Comparison of ENCODE assay signal across 12 cellular contexts in the genomic region with DNA sequence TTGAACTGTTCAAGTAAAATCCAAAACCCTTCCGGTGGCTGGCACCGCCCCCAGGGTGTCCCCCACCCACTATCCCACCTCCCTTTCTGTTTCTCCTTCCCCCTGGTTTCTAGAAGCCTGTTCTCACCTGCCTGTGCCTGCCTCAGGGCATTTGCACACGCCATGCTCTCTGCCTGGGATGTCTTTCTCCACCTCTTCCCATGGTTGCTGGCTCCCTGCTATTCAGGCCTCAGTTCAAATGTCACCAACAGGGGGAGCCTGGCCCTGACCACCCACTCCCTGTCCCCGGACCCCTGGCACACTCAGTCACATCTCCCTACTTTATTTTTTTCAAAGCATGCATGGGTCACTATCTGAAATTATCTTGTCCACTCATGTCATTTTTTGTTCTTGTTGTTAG. TPM values are rescaled to one million over a fixed set of nuclear protein-coding genes. Genes with fewer than 3 reads are reported as not detected.
DNase-seq lines count a peak whose midpoint lies in the region; ATAC-seq, FAIRE-seq and TF ChIP-seq lines count a peak whose summit lies in the region.
"Had no signal": no experiment of that assay in that cellular context is flagged by ENCODE, and none has a peak within 500 bp of the region (broad histone marks: within the 10 kb centered on the region; RNA-seq: fewer than 3 reads in every experiment).

No MANE protein-coding gene starts in this region.

- peak in 1 of 2 experiments; percentile 30; a peak in 2 of 4 replicates for TF ChIP-seq RAD21 in K562 (CRISPR knock-in tag; conservative IDR thresholded peaks at IDR 0.05 in 1 of 2, IDR thresholded peaks at IDR 0.05 in 1 of 2)

- peak; percentile 12 for DNase-seq in DMS 273 (lab: John Stamatoyannopoulos, UW; ENCODE audit: unreplicated experiment)
- DNase-seq in DMS 273 treated with DMSO at 0.1 percent for 48 hours (lab: John Stamatoyannopoulos, UW): no peak
- DNase-seq in HuH-7 (ENCODE audit: low spot score): peak; percentile 37
- peak; percentile 41 to 77 (median 60) for DNase-seq in K562 (ENCODE audit: extremely low read depth in 1 of 4, low spot score in 3 of 4)
- peak; percentile 15 for DNase-seq in nephron progenitor cell
- DNase-seq in NOMO-1 treated with DMSO at 0.1 percent for 48 hours (lab: John Stamatoyannopoulos, UW; ENCODE audit: unreplicated experiment): no peak
- DNase-seq in DMS153 (lab: John Stamatoyannopoulos, UW): no peak
- DNase-seq in NCI-H345 treated with DMSO at 0.1 percent for 48 hours (lab: John Stamatoyannopoulos, UW; ENCODE audit: unreplicated experiment): no peak
- DNase-seq: activated CD4-positive, CD25-positive, alpha-beta regulatory T cell treated with anti-CD3 and anti-CD28 coated beads, Interleukin-2, amount 50 U/mL, for 72 hours; NCI-H1436; Peyer's patch had no signal

- no peak overlapping the region for H3K4me3 ChIP-seq in K562
- H3K4me3 ChIP-seq: Peyer's patch had no signal

- H3K9me3 ChIP-seq in K562 (replicated peaks; ENCODE audit: control insufficient read depth, insufficient read depth, low read depth, low read length): no peaks in the 10 kb centered on the region
- H3K9me3 ChIP-seq: Peyer's patch had no signal

- peaks cover 12% of the 10 kb centered on the region for H3K27me3 Mint-ChIP-seq in nephron progenitor cell (ENCODE audit: low read depth, poor library complexity)

- no peak overlapping the region for H3K9ac ChIP-seq in K562 (ENCODE audit: insufficient read depth in 1 of 2, low read depth in 2 of 2, low read length in 2 of 2)

- TF ChIP-seq EP300 in K562 (IDR thresholded peaks at IDR 0.05; ENCODE audit: low read length): no peak

- 30% methylated on average over 3 of the region's 4 CpGs for WGBS in K562 (ENCODE audit: insufficient coverage, low coverage, missing lambda C conversion rate)

- no peaks in the 10 kb centered on the region for H3K9me1 ChIP-seq in K562 (ENCODE audit: control insufficient read depth, insufficient read depth, low read length)

- no peaks in the 10 kb centered on the region for H3K79me2 ChIP-seq in K562 (ENCODE audit: control insufficient read depth, insufficient read depth, low read length)

- BruUV-seq in K562 (replicated peaks; lab: Mats Ljungman, UMichigan): no TSS peak

- no peaks in the 10 kb centered on the region for H3K36me3 Mint-ChIP-seq in nephron progenitor cell (ENCODE audit: low read depth)

- H3K4me1 Mint-ChIP-seq in nephron progenitor cell: peaks cover 13% of the 10 kb centered on the region

- TF ChIP-seq CTCF in K562 (IDR thresholded peaks at IDR 0.05 in 2 of 3, conservative IDR thresholded peaks at IDR 0.05 in 1 of 3; ENCODE audit: insufficient read depth in 2 of 3, low read depth in 1 of 3, low read length in 3 of 3) (peak; percentile 39 to 56 (median 39)), nephron progenitor cell (IDR thresholded peaks at IDR 0.05) (no peak)

- peaks cover 2 to 7% of the 10 kb centered on the region in 2 experiments; a peak in 2 of 5 replicates for H3K4me1 ChIP-seq in K562 (replicated peaks in 1 of 2; ENCODE audit: control insufficient read depth in 2 of 2, insufficient read depth in 2 of 2, low read length in 2 of 2)

- intact Hi-C loops in K562 (cut with micrococcal nuclease): no loop called here

- no peaks in the 10 kb centered on the region for H4K20me1 ChIP-seq in K562 (replicated peaks; ENCODE audit: control insufficient read depth, insufficient read depth, low read length)

- no peak for TF ChIP-seq POLR2A in K562 (conservative IDR thresholded peaks at IDR 0.05)

- CTCF ChIA-PET in K562 (lab: Yijun Ruan, JAX; ENCODE audit: low intra/inter-chr PET ratio): no interaction called here

- POLR2A ChIA-PET in K562 (lab: Yijun Ruan, JAX): interaction anchor here (0.6 to 0.9 kb wide), 2 partner anchors 8 to 72 kb away, joined by 3 to 4 read pairs; no protein-coding TSS in a partner anchor

- peak; percentile 83 for ATAC-seq in K562

- H2AFZ ChIP-seq in K562 (ENCODE audit: low read depth, low read length): no peak overlapping the region

- in situ Hi-C loops in K562 (cut with MboI): no loop called here

- no peaks in the 10 kb centered on the region for H3K27me3 ChIP-seq in K562 (ENCODE audit: control insufficient read depth in 2 of 2, insufficient read depth in 2 of 2, low read length in 2 of 2)
- H3K27me3 ChIP-seq: Peyer's patch had no signal

- H3K27ac Mint-ChIP-seq in nephron progenitor cell: no peak overlapping the region

- no peaks in the 10 kb centered on the region for H3K36me3 ChIP-seq in K562 (ENCODE audit: control insufficient read depth, insufficient read depth, low read length)
- H3K36me3 ChIP-seq: Peyer's patch had no signal

- H3K4me3 Mint-ChIP-seq in nephron progenitor cell: no peak overlapping the region

- no peak for FAIRE-seq in K562 (lab: Jason Lieb, UNC)
- FAIRE-seq: A204.1 had no signal

- no peak overlapping the region for H3K4me2 ChIP-seq in K562 (ENCODE audit: insufficient read depth, low read length)

- H3K27ac ChIP-seq in K562 (ENCODE audit: extremely low read depth, low read depth, low read length): no peak overlapping the region
- H3K27ac ChIP-seq: Peyer's patch had no signal

- H3K9me3 Mint-ChIP-seq in nephron progenitor cell: no peaks in the 10 kb centered on the region

TF ChIP-seq in K562, 482 proteins besides CTCF, POLR2A, EP300 and RAD21 (continues in another document):
- no peak for TF ChIP-seq SMAD1 (IDR thresholded peaks at IDR 0.05; ENCODE audit: low read depth, low read length, partially characterized antibody)
- no peak for TF ChIP-seq FIP1L1 (IDR thresholded peaks at IDR 0.05; ENCODE audit: low read depth, low read length, poor library complexity, severe bottlenecking)
- no peak for TF ChIP-seq ZBTB17 (CRISPR knock-in tag; IDR thresholded peaks at IDR 0.05)

RNA-seq across cellular contexts. Expression of gene EEIG1, which starts 39.9 kb away (rescaled TPM):
- 18.1 and 34.4 TPM in 2 replicates for total RNA-seq in K562 (2011; cell fraction: chromatin; rRNA removed; ENCODE audit: low replicate concordance)
- 13.4 and 13.5 TPM in 2 replicates for total RNA-seq in K562 (2011; cell fraction: nucleolus; rRNA removed)
- total RNA-seq in K562 (2011; cell fraction: nucleoplasm; rRNA removed): 17.2 and 24.7 TPM in 2 replicates
- total RNA-seq in K562 (2014; rRNA removed) (2.1 and 4.5 TPM in 2 replicates), K562 (2014; rRNA removed; fragmentation: Illumina TruSeq; extraction: Trizol) (1.6 and 2.3 TPM in 2 replicates), K562 (2015; rRNA removed; fragmentation: Illumina TruSeq; extraction: Trizol) (2.8 and 4.1 TPM in 2 replicates), K562 (2021) (11.2 and 16.7 TPM in 2 replicates)
- polyA plus RNA-seq in K562 (2011; rRNA removed) (4.4 and 7.7 TPM in 2 replicates), K562 (2014; fragmentation: Illumina TruSeq; extraction: Trizol) (5.6 and 9.1 TPM in 2 replicates), K562 (2014; fragmentation: Nextera tagmentation; extraction: Ambion mirVana) (under 1 TPM; 0.17 to 0.25 TPM), K562 (2014; rRNA removed) (3.6 and 6.6 TPM in 2 replicates)
- 8.2 and 9.0 TPM in 2 replicates for polyA plus RNA-seq in K562 (2011; cell fraction: cytosol; rRNA removed)
- polyA plus RNA-seq in K562 (2011; cell fraction: nucleus; rRNA removed): 16.1 and 16.7 TPM in 2 replicates
- 13.8 and 19.2 TPM in 2 replicates for polyA plus RNA-seq in K562 (2012)
- 2.1 and 2.7 TPM in 2 replicates for polyA minus RNA-seq in K562 (2011; rRNA and poly(A)+ RNA removed)
- 3.5 and 5.9 TPM in 2 replicates for polyA minus RNA-seq in K562 (2011; cell fraction: cytosol; rRNA and poly(A)+ RNA removed)
- 4.8 and 8.4 TPM in 2 replicates for polyA minus RNA-seq in K562 (2011; cell fraction: nucleus; rRNA and poly(A)+ RNA removed)

RNA-seq across cellular contexts. Expression of gene NAIF1, which starts 46.4 kb away (rescaled TPM):
- 14.2 and 31.0 TPM in 2 replicates for total RNA-seq in K562 (2011; cell fraction: chromatin; rRNA removed; ENCODE audit: low replicate concordance)
- 27.1 and 29.7 TPM in 2 replicates for total RNA-seq in K562 (2011; cell fraction: nucleolus; rRNA removed)
- total RNA-seq in K562 (2011; cell fraction: nucleoplasm; rRNA removed): 19.1 and 19.8 TPM in 2 replicates
- total RNA-seq in K562 (2014; rRNA removed) (21.3 and 27.6 TPM in 2 replicates), K562 (2014; rRNA removed; fragmentation: Illumina TruSeq; extraction: Trizol) (15.8 and 16.2 TPM in 2 replicates), K562 (2015; rRNA removed; fragmentation: Illumina TruSeq; extraction: Trizol) (15.9 and 17.4 TPM in 2 replicates), K562 (2021) (23.1 and 26.6 TPM in 2 replicates)
- polyA plus RNA-seq in K562 (2011; rRNA removed) (17.2 and 21.5 TPM in 2 replicates), K562 (2014; fragmentation: Illumina TruSeq; extraction: Trizol) (16.3 and 16.9 TPM in 2 replicates), K562 (2014; fragmentation: Nextera tagmentation; extraction: Ambion mirVana) (1 to 10 TPM; 4.8 to 5.3 TPM), K562 (2014; rRNA removed) (17.7 and 17.8 TPM in 2 replicates)
- polyA plus RNA-seq in K562 (2011; cell fraction: cytosol; rRNA removed): 24.4 and 26.5 TPM in 2 replicates
- polyA plus RNA-seq in K562 (2011; cell fraction: nucleus; rRNA removed): 17.1 and 20.0 TPM in 2 replicates
- polyA plus RNA-seq in K562 (2012): 16.5 and 19.9 TPM in 2 replicates
- polyA minus RNA-seq in K562 (2011; rRNA and poly(A)+ RNA removed): 14.9 and 19.6 TPM in 2 replicates
- polyA minus RNA-seq in K562 (2011; cell fraction: cytosol; rRNA and poly(A)+ RNA removed): 14.2 and 26.5 TPM in 2 replicates
- 6.3 and 7.7 TPM in 2 replicates for polyA minus RNA-seq in K562 (2011; cell fraction: nucleus; rRNA and poly(A)+ RNA removed)

RNA-seq across cellular contexts. Expression of gene SLC25A25, which starts 47.3 kb away (rescaled TPM):
- 56.5 and 74.4 TPM in 2 replicates for total RNA-seq in K562 (2011; cell fraction: chromatin; rRNA removed; ENCODE audit: low replicate concordance)
- total RNA-seq in K562 (2011; cell fraction: nucleolus; rRNA removed): 41.5 and 42.5 TPM in 2 replicates
- 26.8 and 33.4 TPM in 2 replicates for total RNA-seq in K562 (2011; cell fraction: nucleoplasm; rRNA removed)
- total RNA-seq in K562 (2014; rRNA removed): 35.9 and 39.5 TPM in 2 replicates
- 19.0 and 19.3 TPM in 2 replicates for total RNA-seq in K562 (2014; rRNA removed; fragmentation: Illumina TruSeq; extraction: Trizol)
- total RNA-seq in K562 (2015; rRNA removed; fragmentation: Illumina TruSeq; extraction: Trizol): 23.2 and 25.1 TPM in 2 replicates
- total RNA-seq in K562 (2021): 30.1 and 30.7 TPM in 2 replicates
- polyA plus RNA-seq in K562 (2011; rRNA removed): 21.7 and 26.7 TPM in 2 replicates
- 20.4 and 25.8 TPM in 2 replicates for polyA plus RNA-seq in K562 (2011; cell fraction: cytosol; rRNA removed)
- 29.9 and 44.4 TPM in 2 replicates for polyA plus RNA-seq in K562 (2011; cell fraction: nucleus; rRNA removed)
- 20.5 and 23.5 TPM in 2 replicates for polyA plus RNA-seq in K562 (2012)
- polyA plus RNA-seq in K562 (2014; fragmentation: Illumina TruSeq; extraction: Trizol): 18.7 and 25.2 TPM in 2 replicates
- polyA plus RNA-seq in K562 (2014; fragmentation: Nextera tagmentation; extraction: Ambion mirVana): under 1 TPM; 0.07 to 0.10 TPM
- polyA plus RNA-seq in K562 (2014; rRNA removed): 27.2 and 31.0 TPM in 2 replicates
- polyA minus RNA-seq in K562 (2011; rRNA and poly(A)+ RNA removed): 21.0 and 28.2 TPM in 2 replicates
- 14.7 and 16.8 TPM in 2 replicates for polyA minus RNA-seq in K562 (2011; cell fraction: cytosol; rRNA and poly(A)+ RNA removed)
- 14.8 and 20.9 TPM in 2 replicates for polyA minus RNA-seq in K562 (2011; cell fraction: nucleus; rRNA and poly(A)+ RNA removed)

Comparison
In these comparisons a context has a peak if more than half of its experiments do, and no peak if none do; other contexts are left out.
1. DNase-seq: peak in DMS 273 (single experiment), HuH-7 (single experiment), K562 (4 of 4) and nephron progenitor cell (single experiment); none in DMS 273 treated with DMSO at 0.1 percent for 48 hours (single experiment), NOMO-1 treated with DMSO at 0.1 percent for 48 hours (single experiment), DMS153 (single experiment) and NCI-H345 treated with DMSO at 0.1 percent for 48 hours (single experiment).